In genomic region chr1:204251926-204252689, GRCh38 we compare ENCODE assay signal across 24 cellular contexts. TPM values are rescaled to one million over a fixed set of nuclear protein-coding genes. Genes with fewer than 3 reads are reported as not detected.
A peak's percentile ranks its signal among the peaks of the same experiment; 100 is the strongest.
DNase-seq lines count a peak whose midpoint lies in the region; ATAC-seq and TF ChIP-seq lines count a peak whose summit lies in the region.
"Had no signal": no experiment of that assay in that cellular context is flagged by ENCODE, and none has a peak within 500 bp of the region (broad histone marks: within the 10 kb centered on the region; RNA-seq: fewer than 3 reads in every experiment).

No MANE protein-coding gene starts in this region.

- H3K9me3 ChIP-seq in osteoblast (ENCODE audit: low read depth, low read length), result no peaks in the 10 kb centered on the region
- H3K9me3 ChIP-seq: A549 had no signal

- H3K27me3 Mint-ChIP-seq in GM23338 (ENCODE audit: insufficient read depth, low read depth, poor library complexity) (peaks cover 11% of the 10 kb centered on the region), WTC11 (ENCODE audit: low read depth) (no peaks in the 10 kb centered on the region), neural crest cell (ENCODE audit: low read depth) (peaks cover 5% of the 10 kb centered on the region)

- H3K36me3 Mint-ChIP-seq in GM23338 (ENCODE audit: low read depth) (peaks cover 21% of the 10 kb centered on the region; the same call in 2 of the 3 replicates), WTC11 (no peaks in the 10 kb centered on the region), neural crest cell (ENCODE audit: low read depth) (no peaks in the 10 kb centered on the region)
- H3K36me3 Mint-ChIP-seq: CD4-positive, alpha-beta memory T cell had no signal

- H3K4me1 ChIP-seq in GM23338 (ENCODE audit: insufficient read depth) (peaks cover 37% of the 10 kb centered on the region), osteoblast (ENCODE audit: insufficient read depth, low read length) (peaks cover 10% of the 10 kb centered on the region)

- H3K4me2 ChIP-seq in GM23338 (no peak overlapping the region), osteoblast (ENCODE audit: insufficient read depth, low read length) (no peak overlapping the region)
- H3K4me2 ChIP-seq: A549 had no signal

- peak overlapping the region; percentile 46; the same call in 1 of the 2 replicates for H3K27ac Mint-ChIP-seq in GM23338
- H3K27ac Mint-ChIP-seq in WTC11, result peak overlapping the region; percentile 51; the same call in 1 of the 2 replicates
- H3K27ac Mint-ChIP-seq in neural crest cell (ENCODE audit: unreplicated experiment), result peak overlapping the region; percentile 60
- H3K27ac Mint-ChIP-seq: CD4-positive, alpha-beta memory T cell; H9; HFFc6 had no signal

- H3K9me3 Mint-ChIP-seq in GM23338 (no peaks in the 10 kb centered on the region), WTC11 (no peaks in the 10 kb centered on the region), neural crest cell (no peaks in the 10 kb centered on the region)
- H3K9me3 Mint-ChIP-seq: CD4-positive, alpha-beta memory T cell; H9; HFFc6 had no signal

- H3K36me3 ChIP-seq in GM23338 (ENCODE audit: insufficient read depth) (no peaks in the 10 kb centered on the region), osteoblast (ENCODE audit: insufficient read depth, low read length) (no peaks in the 10 kb centered on the region)

- no peaks in the 10 kb centered on the region for H3K27me3 ChIP-seq in GM23338 (ENCODE audit: insufficient read depth)
- peaks cover 23% of the 10 kb centered on the region for H3K27me3 ChIP-seq in osteoblast (ENCODE audit: insufficient read depth, low read length)

- no peaks in the 10 kb centered on the region for H3K9me2 ChIP-seq in GM23338 (ENCODE audit: insufficient read depth)

- H3F3A ChIP-seq in GM23338 (replicated peaks; ENCODE audit: low read depth), result peaks cover 5% of the 10 kb centered on the region; the same call in 1 of the 2 replicates

- H3K27ac ChIP-seq in GM23338 (ENCODE audit: low read depth) (no peak overlapping the region), osteoblast (ENCODE audit: low read depth, low read length) (no peak overlapping the region)
- H3K27ac ChIP-seq: A549 had no signal

- POLR2A ChIA-PET in WTC11 (lab: Charles Lee), result no interaction called here

- H3K4me3 ChIP-seq in GM23338 (no peak overlapping the region), osteoblast (ENCODE audit: insufficient read depth, low read length) (no peak overlapping the region)
- H3K4me3 ChIP-seq: A549 had no signal

- H4K20me1 ChIP-seq in GM23338 (replicated peaks; ENCODE audit: insufficient read depth), result no peaks in the 10 kb centered on the region
- H4K20me1 ChIP-seq in osteoblast (ENCODE audit: insufficient read depth, low read length), result no peaks in the 10 kb centered on the region

- TF ChIP-seq CTCF in GM23338 (conservative IDR thresholded peaks at IDR 0.05; ENCODE audit: low read depth in 2 of 2) (no peak), WTC11 (IDR thresholded peaks at IDR 0.05) (no peak), neural crest cell (conservative IDR thresholded peaks at IDR 0.05) (no peak), osteoblast (IDR thresholded peaks at IDR 0.05; ENCODE audit: extremely low read depth, low read depth, low read length) (no peak)

- H3K4me3 Mint-ChIP-seq in GM23338 (no peak overlapping the region), WTC11 (no peak overlapping the region), neural crest cell (no peak overlapping the region)
- H3K4me3 Mint-ChIP-seq: CD4-positive, alpha-beta memory T cell; HFFc6 had no signal

- no peak overlapping the region for H2AFZ ChIP-seq in GM23338
- no peak overlapping the region for H2AFZ ChIP-seq in osteoblast (ENCODE audit: low read length)

- ATAC-seq in GM23338 (no peak), WTC11 (no peak), HG02840 (IDR thresholded peaks at IDR 0.05; ENCODE audit: low FRiP score, unreplicated experiment) (no peak), GM18498 (IDR thresholded peaks at IDR 0.05; ENCODE audit: unreplicated experiment) (no peak)
- ATAC-seq: A549, HCT116 had no signal

- H3K4me1 Mint-ChIP-seq in GM23338 (peaks cover 65% of the 10 kb centered on the region), WTC11 (peaks cover 62% of the 10 kb centered on the region), neural crest cell (peaks cover 37% of the 10 kb centered on the region)
- H3K4me1 Mint-ChIP-seq: CD4-positive, alpha-beta memory T cell had no signal

- CTCF ChIA-PET in WTC11 (lab: Charles Lee), result interaction anchor here (4.1 kb wide), 1 partner anchor 45 kb away, joined by 34 read pairs; no protein-coding TSS in a partner anchor

- no peak for DNase-seq in GM23338 (ENCODE audit: low spot score)
- DNase-seq in WTC11 (ENCODE audit: low spot score), result no peak
- DNase-seq in neural crest cell (ENCODE audit: low read depth, low spot score), result no peak
- peak; percentile 14 for DNase-seq in osteoblast (ENCODE audit: insufficient read length, low spot score, missing footprints)
- DNase-seq in activated effector memory CD4-positive, alpha-beta T cell treated with anti-CD3 and anti-CD28 coated beads, Interleukin-2, amount 50 U/mL, for 16 hours, result no peak
- no peak for DNase-seq in activated CD8-positive, alpha-beta memory T cell treated with anti-CD3 and anti-CD28 coated beads, Interleukin-2, amount 50 U/mL, for 48 hours
- DNase-seq: 8988T; ACHN; C1 segment of cervical spinal cord; Calu3; CD4-positive, alpha-beta memory T cell; COR-L47; DMS53; DMS79 treated with DMSO at 0.1 percent for 48 hours; GF-D8; H9; HFFc6 had no signal

- no peaks in the 10 kb centered on the region for H3K79me2 ChIP-seq in GM23338 (replicated peaks; ENCODE audit: insufficient read depth)
- no peaks in the 10 kb centered on the region for H3K79me2 ChIP-seq in osteoblast (ENCODE audit: insufficient read depth, low read length)

TF ChIP-seq in WTC11, 78 proteins besides CTCF, POLR2A, EP300 and RAD21:
- no peak for TF ChIP-seq USF1 (CRISPR knock-in tag; IDR thresholded peaks at IDR 0.05)

RNA-seq across cellular contexts. Expression of gene GOLT1A, which starts 38.3 kb away (rescaled TPM):
- 3.0 and 7.0 TPM in 2 replicates for total RNA-seq in GM23338 (2014; rRNA removed; shearing (Covaris generic))
- 7.2 and 10.7 TPM in 2 replicates for polyA plus RNA-seq in GM23338 (2016; fragmentation: Nextera tagmentation; extraction: Ambion mirVana)
- 6.5 to 6.7 TPM (median 6.6 TPM) in 3 replicates for total RNA-seq in WTC11 (2021)
- total RNA-seq in neural crest cell, result not detected in 2 replicates
- total RNA-seq in osteoblast, result not detected in 2 replicates
- total RNA-seq: Daoy, G401, H4, HFFc6 had no signal

RNA-seq across cellular contexts. Expression of gene KISS1, which starts 55.8 kb away (rescaled TPM):
- 0.70 TPM in 1 of 2 replicates, not detected in the other for total RNA-seq in GM23338 (2014; rRNA removed; shearing (Covaris generic))
- polyA plus RNA-seq in GM23338 (2016; fragmentation: Nextera tagmentation; extraction: Ambion mirVana), result not detected in 2 replicates
- total RNA-seq in WTC11 (2021), result 0.35 to 1.2 TPM (median 0.66 TPM) in 3 replicates
- total RNA-seq in neural crest cell, result not detected in 2 replicates
- not detected in 2 replicates for total RNA-seq in osteoblast
- total RNA-seq: Calu3; CD4-positive, alpha-beta memory T cell; G401; H4 had no signal
- polyA plus RNA-seq: CD4-positive, alpha-beta memory T cell had no signal
